ENCODE assay signal across 10 cellular contexts in the genomic region with DNA sequence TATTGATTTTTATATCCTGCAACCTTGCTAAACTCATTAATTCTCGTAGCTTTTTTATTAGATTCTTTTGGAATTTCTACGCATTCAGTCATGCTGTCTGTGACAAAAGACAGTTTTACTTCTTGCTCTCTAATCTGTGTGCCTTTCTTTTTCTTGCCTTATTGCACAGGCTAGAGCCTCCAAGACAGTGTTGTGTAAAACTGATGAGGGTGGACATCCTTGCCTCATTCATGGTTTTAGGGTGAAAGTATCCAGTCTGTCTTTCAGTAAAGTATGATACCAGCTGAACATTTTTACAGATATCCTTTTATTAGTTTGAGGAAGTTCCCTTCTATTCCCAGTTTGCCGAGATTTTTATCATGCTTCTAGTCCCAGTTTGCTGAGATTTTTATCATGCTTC.
"Had no signal": no experiment of that assay in that cellular context is flagged by ENCODE, and none has a peak within 500 bp of the region (broad histone marks: within the 10 kb centered on the region; RNA-seq: fewer than 3 reads in every experiment).

No MANE protein-coding gene starts in this region.

- H3K4me3 Mint-ChIP-seq: H9, HFFc6 had no signal

- H2AFZ ChIP-seq: GM23248 had no signal

- H3K9ac ChIP-seq: GM23248, KMS-11 had no signal

- H3K4me2 ChIP-seq: KMS-11 had no signal

- H3K27ac ChIP-seq: GM23248, HL-60, KMS-11 had no signal

- DNase-seq: GM23248, GOT3, H9, HCEC 1CT, HFFc6, IMR-90, Karpas-422, KBM-7 had no signal

- H3K4me3 ChIP-seq: GM23248 had no signal

- H3K27ac Mint-ChIP-seq: H9, HFFc6 had no signal

- H3K9me3 Mint-ChIP-seq: HFFc6 had no signal
